Comparison of ENCODE assay signal across 1 cellular context in genomic region chr7:34577934-34578333, GRCh38.
TF ChIP-seq lines count a peak whose summit lies in the region.
"Not testable (repeated sequence)": the region's sequence is repeated elsewhere in the genome, so short reads cannot be mapped to it uniquely, and the experiment has no call there.

No MANE protein-coding gene starts in this region.

TF ChIP-seq in HepG2, 621 proteins besides CTCF, POLR2A, EP300 and RAD21 (continued from another document):
- peak; percentile 34; the same call in 1 of the 2 replicates for TF ChIP-seq ZGPAT (CRISPR knock-in tag; IDR thresholded peaks at IDR 0.05)
- TF ChIP-seq THAP11 (CRISPR knock-in tag; IDR thresholded peaks at IDR 0.05): peak; percentile 52
- peak; percentile 74 for TF ChIP-seq POGZ (CRISPR knock-in tag; IDR thresholded peaks at IDR 0.05)
- TF ChIP-seq ISL2 (CRISPR knock-in tag; IDR thresholded peaks at IDR 0.05): 0 out of 2 replicates have a peak, but pooled peaks have one; percentile 29
- TF ChIP-seq SOX6 (IDR thresholded peaks at IDR 0.05); ATF7 (CRISPR knock-in tag; IDR thresholded peaks at IDR 0.05): not testable (repeated sequence)
- peak; percentile 89 for TF ChIP-seq SOX6 (CRISPR knock-in tag; IDR thresholded peaks at IDR 0.05)
- TF ChIP-seq ATF7 (IDR thresholded peaks at IDR 0.05): 0 out of 2 replicates have a peak, but pooled peaks have one; percentile 6
- peak; percentile 78 for TF ChIP-seq ZNF205 (CRISPR knock-in tag; IDR thresholded peaks at IDR 0.05)
- TF ChIP-seq HMG20A (CRISPR knock-in tag; IDR thresholded peaks at IDR 0.05; ENCODE audit: borderline replicate concordance): peak; percentile 61; the same call in 1 of the 2 replicates
- TF ChIP-seq CEBPB (IDR thresholded peaks at IDR 0.05; ENCODE audit: borderline replicate concordance, low read depth, low read length): peak; percentile 60; the same call in 1 of the 2 replicates
- TF ChIP-seq FOXA3 (CRISPR knock-in tag; IDR thresholded peaks at IDR 0.05): peak; percentile 70; the same call in 1 of the 2 replicates
- TF ChIP-seq ZMYM4 (CRISPR knock-in tag; IDR thresholded peaks at IDR 0.05): peak; percentile 40; the same call in 1 of the 2 replicates
- TF ChIP-seq SOX13 (IDR thresholded peaks at IDR 0.05): peak; percentile 52; the same call in 1 of the 2 replicates
- peak in 1 of 2 experiments; percentile 94; a peak in 2 of 4 replicates for TF ChIP-seq SOX13 (CRISPR knock-in tag; conservative IDR thresholded peaks at IDR 0.05 in 1 of 2, IDR thresholded peaks at IDR 0.05 in 1 of 2)
- TF ChIP-seq TBX3 (IDR thresholded peaks at IDR 0.05; ENCODE audit: borderline replicate concordance): peak; percentile 20; the same call in 1 of the 2 replicates
- peak; percentile 65; the same call in 1 of the 2 replicates for TF ChIP-seq AHDC1 (CRISPR knock-in tag; IDR thresholded peaks at IDR 0.05; ENCODE audit: borderline replicate concordance)
- peak; percentile 55; the same call in 1 of the 2 replicates for TF ChIP-seq FOXO1 (CRISPR knock-in tag; IDR thresholded peaks at IDR 0.05)
- TF ChIP-seq ZNF710 (CRISPR knock-in tag; IDR thresholded peaks at IDR 0.05; ENCODE audit: borderline replicate concordance): peak; percentile 79
- TF ChIP-seq RARA (CRISPR knock-in tag; IDR thresholded peaks at IDR 0.05): peak; percentile 24; the same call in 1 of the 2 replicates
